In the genomic region with DNA sequence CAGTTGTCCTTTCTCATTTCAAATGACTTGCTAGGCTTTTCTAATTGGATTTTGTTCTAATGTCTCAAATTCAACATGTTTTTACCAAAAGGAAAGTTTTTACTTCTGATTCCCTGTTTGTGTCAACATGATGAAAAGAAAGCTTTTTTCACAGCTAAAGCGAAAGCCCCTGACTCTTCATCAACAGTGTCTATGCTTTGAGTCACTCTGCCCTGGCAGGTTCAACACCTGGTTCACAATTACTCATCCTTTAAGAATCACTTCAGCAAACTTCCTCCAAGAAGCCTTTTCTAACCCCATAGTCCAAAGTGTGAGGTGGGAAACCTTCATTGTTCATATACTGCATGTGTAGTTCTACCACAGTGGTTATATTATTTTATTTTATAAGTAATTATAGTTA, we compare ENCODE assay signal across 11 cellular contexts. TPM values are rescaled to one million over a fixed set of nuclear protein-coding genes. Genes with fewer than 3 reads are reported as not detected.
DNase-seq lines count a peak whose midpoint lies in the region; ATAC-seq, FAIRE-seq and TF ChIP-seq lines count a peak whose summit lies in the region.
"Had no signal": no experiment of that assay in that cellular context is flagged by ENCODE, and none has a peak within 500 bp of the region (broad histone marks: within the 10 kb centered on the region; RNA-seq: fewer than 3 reads in every experiment).

No MANE protein-coding gene starts in this region.

- H3K9ac ChIP-seq in GM12878 (ENCODE audit: control insufficient read depth, insufficient read depth, low read length) = no peak overlapping the region

- H3K9me3 ChIP-seq in GM12878 (replicated peaks; ENCODE audit: control insufficient read depth, insufficient read depth, low read length) = no peaks in the 10 kb centered on the region; the same call in 2 of the 3 replicates

- DNase-seq in GM10266 (ENCODE audit: extremely low spot score) (peak; percentile 35), GM12878 (ENCODE audit: low read depth, low spot score) (peak; percentile 49), Ammon's horn (ENCODE audit: low spot score) (no peak), HEK293T (ENCODE audit: extremely low spot score) (no peak), mesenteric fat pad (ENCODE audit: low spot score) (no peak), dedifferentiated amniotic fluid mesenchymal stem cell (ENCODE audit: extremely low spot score) (no peak)
- DNase-seq: head of caudate nucleus, WERI-Rb-1 had no signal

- H3K4me1 ChIP-seq in GM12878 (ENCODE audit: control insufficient read depth, insufficient read depth, low read length) = peaks cover 7% of the 10 kb centered on the region

- TF ChIP-seq POLR2A in GM12878 (IDR thresholded peaks at IDR 0.05; ENCODE audit: low read depth, low read length) = no peak

- peak overlapping the region; percentile 9; the same call in 1 of the 2 replicates for H3K27ac ChIP-seq in GM12878 (ENCODE audit: control insufficient read depth, insufficient read depth)
- H3K27ac ChIP-seq: WERI-Rb-1 had no signal

- intact Hi-C loops in GM12878 (cut with micrococcal nuclease; ENCODE audit: unreplicated experiment) = loop anchor here (10.0 kb wide), 1 partner anchor 256 kb away; no protein-coding TSS in a partner anchor

- H3K36me3 ChIP-seq in GM12878 (ENCODE audit: control insufficient read depth in 2 of 2, insufficient read depth in 2 of 2, low read length in 1 of 2) = no peaks in the 10 kb centered on the region
- H3K36me3 ChIP-seq: WERI-Rb-1 had no signal

- peak overlapping the region; percentile 40; the same call in 1 of the 2 replicates for H2AFZ ChIP-seq in GM12878 (ENCODE audit: control insufficient read depth, low read depth, low read length)

- H3K4me2 ChIP-seq in GM12878 (ENCODE audit: control insufficient read depth, insufficient read depth) = peak overlapping the region; percentile 61

- BruUV-seq in GM12878 (replicated peaks; lab: Mats Ljungman, UMichigan) = no TSS peak

- ATAC-seq in GM19455 (IDR thresholded peaks at IDR 0.05; ENCODE audit: unreplicated experiment) (peak; percentile 63), HG03060 (IDR thresholded peaks at IDR 0.05; ENCODE audit: low read depth, unreplicated experiment) (peak; percentile 80), GM12878 (peak; percentile 92)

- SMC1A ChIA-PET in GM12878 (lab: Charles Lee; ENCODE audit: uncharacterized antibody, unreplicated experiment) = interaction anchor here (0.7 to 5.1 kb wide), 8 partner anchors 9 to 453 kb away, joined by 3 to 53 read pairs (median 4); no protein-coding TSS in a partner anchor

- no peaks in the 10 kb centered on the region for H3K79me2 ChIP-seq in GM12878 (ENCODE audit: control insufficient read depth, insufficient read depth, low read length)

- RAD21 ChIA-PET in GM12878 (lab: Charles Lee; ENCODE audit: unreplicated experiment) = interaction anchor here (1.0 to 3.7 kb wide), 5 partner anchors 9 to 168 kb away, joined by 3 to 33 read pairs (median 3); no protein-coding TSS in a partner anchor

- TF ChIP-seq CTCF in GM10266 (IDR thresholded peaks at IDR 0.05; ENCODE audit: control insufficient read depth, insufficient read depth, low read depth, missing control alignments) = no peak
- TF ChIP-seq CTCF in GM12878 (IDR thresholded peaks at IDR 0.05 in 2 of 3, conservative IDR thresholded peaks at IDR 0.05 in 1 of 3; ENCODE audit: control insufficient read depth in 2 of 3, extremely low read depth in 1 of 3, insufficient read depth in 1 of 3, low read depth in 3 of 3, low read length in 3 of 3) = no peak

- POLR2A ChIA-PET in GM12878 (lab: Charles Lee) (interaction anchor here (4.6 kb wide), 1 partner anchor 9 kb away, joined by 35 read pairs; no protein-coding TSS in a partner anchor), HEK293T (lab: Yijun Ruan, JAX) (no interaction called here)

- CTCF ChIA-PET in GM12878 (lab: Yijun Ruan, JAX) = interaction anchor here (1.5 to 3.2 kb wide), 4 partner anchors 11 to 65 kb away, joined by 3 to 26 read pairs (median 5); no protein-coding TSS in a partner anchor
- CTCF ChIA-PET in HEK293T (lab: Yijun Ruan, JAX) = interaction anchor here (1.2 kb wide), 1 partner anchor 9 kb away, joined by 3 read pairs; no protein-coding TSS in a partner anchor

- no peak overlapping the region for H3K4me3 ChIP-seq in GM12878

- no peak for TF ChIP-seq RAD21 in GM12878 (IDR thresholded peaks at IDR 0.05; ENCODE audit: insufficient read depth, low read depth, low read length)

- peak; percentile 69 to 85; a peak in 3 of 4 replicates for TF ChIP-seq EP300 in GM12878 (IDR thresholded peaks at IDR 0.05; ENCODE audit: borderline replicate concordance in 1 of 2, control insufficient read depth in 1 of 2, low read depth in 2 of 2, low read length in 2 of 2)

- no peak for FAIRE-seq in GM12878 (lab: Jason Lieb, UNC)

- in situ Hi-C loops in GM12878 (cut with MboI) = no loop called here

- WGBS in GM12878 (ENCODE audit: insufficient coverage, insufficient replicate concordance, low lambda C conversion rate, missing lambda C conversion rate) = 0% methylated on average over 1 of the region's 1 CpG

- no peaks in the 10 kb centered on the region for H3K27me3 ChIP-seq in GM12878 (replicated peaks in 1 of 2; ENCODE audit: control insufficient read depth in 2 of 2, insufficient read depth in 2 of 2, low read length in 1 of 2)

- no peaks in the 10 kb centered on the region for H4K20me1 ChIP-seq in GM12878 (ENCODE audit: control insufficient read depth, insufficient read depth)

TF ChIP-seq in GM12878, 131 proteins besides CTCF, POLR2A, EP300 and RAD21 (continues in another document):
- TF ChIP-seq, protein P1, sequence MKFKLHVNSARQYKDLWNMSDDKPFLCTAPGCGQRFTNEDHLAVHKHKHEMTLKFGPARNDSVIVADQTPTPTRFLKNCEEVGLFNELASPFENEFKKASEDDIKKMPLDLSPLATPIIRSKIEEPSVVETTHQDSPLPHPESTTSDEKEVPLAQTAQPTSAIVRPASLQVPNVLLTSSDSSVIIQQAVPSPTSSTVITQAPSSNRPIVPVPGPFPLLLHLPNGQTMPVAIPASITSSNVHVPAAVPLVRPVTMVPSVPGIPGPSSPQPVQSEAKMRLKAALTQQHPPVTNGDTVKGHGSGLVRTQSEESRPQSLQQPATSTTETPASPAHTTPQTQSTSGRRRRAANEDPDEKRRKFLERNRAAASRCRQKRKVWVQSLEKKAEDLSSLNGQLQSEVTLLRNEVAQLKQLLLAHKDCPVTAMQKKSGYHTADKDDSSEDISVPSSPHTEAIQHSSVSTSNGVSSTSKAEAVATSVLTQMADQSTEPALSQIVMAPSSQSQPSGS (IDR thresholded peaks at IDR 0.05; ENCODE audit: low read length) = peak; percentile 47
- no peak for TF ChIP-seq ZNF384 (IDR thresholded peaks at IDR 0.05; ENCODE audit: borderline replicate concordance, low read depth, low read length)

TF ChIP-seq in HEK293T, 16 proteins besides CTCF, POLR2A, EP300 and RAD21 (continues in another document):
- TF ChIP-seq ARNT (IDR thresholded peaks at IDR 0.05) = no peak
- TF ChIP-seq NFRKB (IDR thresholded peaks at IDR 0.05) = no peak
- no peak for TF ChIP-seq FOXM1 (IDR thresholded peaks at IDR 0.05; ENCODE audit: borderline replicate concordance)
- no peak for TF ChIP-seq SP1 (IDR thresholded peaks at IDR 0.05)
- no peak for TF ChIP-seq L3MBTL2 (conservative IDR thresholded peaks at IDR 0.05)
- TF ChIP-seq FOXA1 (IDR thresholded peaks at IDR 0.05) = no peak
- TF ChIP-seq ELF4 (IDR thresholded peaks at IDR 0.05) = no peak
- TF ChIP-seq SUZ12 (IDR thresholded peaks at IDR 0.05) = no peak
- TF ChIP-seq HDGF (IDR thresholded peaks at IDR 0.05; ENCODE audit: borderline replicate concordance) = no peak
- no peak for TF ChIP-seq CTBP1 (IDR thresholded peaks at IDR 0.05; ENCODE audit: borderline replicate concordance)
- TF ChIP-seq LEF1 (IDR thresholded peaks at IDR 0.05; ENCODE audit: borderline replicate concordance) = no peak
- no peak for TF ChIP-seq TARDBP (IDR thresholded peaks at IDR 0.05)
- TF ChIP-seq BHLHE40 (IDR thresholded peaks at IDR 0.05; ENCODE audit: borderline replicate concordance) = no peak

RNA-seq across cellular contexts. Expression of a gene that starts 7.6 kb away (rescaled TPM):
- 101 and 102 TPM in 2 replicates for total RNA-seq in GM12878 (2013; cell fraction: nucleolus; rRNA removed)
- total RNA-seq in GM12878 (2014; rRNA removed) (23.7 and 26.1 TPM in 2 replicates), GM12878 (2014; rRNA removed; fragmentation: Illumina TruSeq; extraction: Trizol) (35.7 and 39.3 TPM in 2 replicates), GM12878 (2021) (30.5 and 30.9 TPM in 2 replicates), mesenteric fat pad (32.9 TPM)
- polyA plus RNA-seq in GM12878 (2011; ENCODE audit: low read depth) = 10.1 TPM
- polyA plus RNA-seq in GM12878 (2011; rRNA removed) (40.5 and 48.9 TPM in 2 replicates), GM12878 (2014; fragmentation: Illumina TruSeq; extraction: Trizol) (46.2 and 53.5 TPM in 2 replicates), GM12878 (2014; fragmentation: Nextera tagmentation; extraction: Ambion mirVana) (10 to 100 TPM; 11.7 to 12.7 TPM), GM12878 (2014; rRNA removed) (23.1 and 28.5 TPM in 2 replicates), GM12878 (2016; fragmentation: Nextera tagmentation; extraction: Ambion mirVana) (10 to 100 TPM; 25.2 to 27.4 TPM)
- 24.6 and 26.8 TPM in 2 replicates for polyA plus RNA-seq in GM12878 (2011; cell fraction: cytosol; rRNA removed)
- 8.8 and 10.6 TPM in 2 replicates for polyA plus RNA-seq in GM12878 (2011; cell fraction: nucleus; rRNA removed)
- 11.3 and 16.8 TPM in 2 replicates for polyA plus RNA-seq in GM12878 (2012)
- polyA minus RNA-seq in GM12878 (2011; rRNA and poly(A)+ RNA removed) = 34.2 and 41.7 TPM in 2 replicates
- polyA minus RNA-seq in GM12878 (2011; cell fraction: cytosol; rRNA and poly(A)+ RNA removed) = 15.5 and 16.0 TPM in 2 replicates
- polyA minus RNA-seq in GM12878 (2011; cell fraction: nucleus; rRNA and poly(A)+ RNA removed) = 7.5 and 12.2 TPM in 2 replicates
- polyA plus RNA-seq: CD14-positive monocyte had no signal

RNA-seq across cellular contexts. Expression of a gene that starts 42.8 kb away (rescaled TPM):
- total RNA-seq in GM12878 (2013; cell fraction: nucleolus; rRNA removed) = not detected in 2 replicates
- total RNA-seq in GM12878 (2014; rRNA removed) (0.28 and 0.49 TPM in 2 replicates), GM12878 (2014; rRNA removed; fragmentation: Illumina TruSeq; extraction: Trizol) (0.36 and 0.41 TPM in 2 replicates), GM12878 (2021) (0.24 and 0.31 TPM in 2 replicates), mesenteric fat pad (not detected)
- not detected for polyA plus RNA-seq in GM12878 (2011; ENCODE audit: low read depth)
- polyA plus RNA-seq in GM12878 (2011; rRNA removed) (0.01 TPM in 1 of 2 replicates, not detected in the other), GM12878 (2014; fragmentation: Illumina TruSeq; extraction: Trizol) (0.27 and 0.34 TPM in 2 replicates), GM12878 (2014; fragmentation: Nextera tagmentation; extraction: Ambion mirVana) (under 1 TPM; 0.05 to 0.14 TPM), GM12878 (2014; rRNA removed) (0.16 and 0.32 TPM in 2 replicates), GM12878 (2016; fragmentation: Nextera tagmentation; extraction: Ambion mirVana) (under 1 TPM; 0.21 to 0.31 TPM)
- polyA plus RNA-seq in GM12878 (2011; cell fraction: cytosol; rRNA removed) = not detected in 2 replicates
- 0.03 TPM in 1 of 2 replicates, not detected in the other for polyA plus RNA-seq in GM12878 (2011; cell fraction: nucleus; rRNA removed)
- polyA plus RNA-seq in GM12878 (2012) = not detected in 2 replicates
- polyA minus RNA-seq in GM12878 (2011; rRNA and poly(A)+ RNA removed) = 0.07 TPM in 1 of 2 replicates, not detected in the other
- polyA minus RNA-seq in GM12878 (2011; cell fraction: cytosol; rRNA and poly(A)+ RNA removed) = not detected in 2 replicates
- not detected in 2 replicates for polyA minus RNA-seq in GM12878 (2011; cell fraction: nucleus; rRNA and poly(A)+ RNA removed)
- polyA plus RNA-seq: CD14-positive monocyte had no signal

Comparison
In these comparisons a context has a peak if more than half of its experiments do, and no peak if none do; other contexts are left out.
1. DNase-seq: peak in GM10266 (single experiment) and GM12878 (single experiment); none in Ammon's horn (single experiment), HEK293T (single experiment), mesenteric fat pad (single experiment) and dedifferentiated amniotic fluid mesenchymal stem cell (single experiment).
2. Peak in every context shown above with its lines, with median percentiles within 50 percentile points of each other: ATAC-seq.